ENCODE assay signal across 1 cellular context in genomic region chr7:151212626-151213025, GRCh38.
TF ChIP-seq lines count a peak whose summit lies in the region.

No MANE protein-coding gene starts in this region.

TF ChIP-seq in IMR-90, 13 proteins besides CTCF, POLR2A, EP300 and RAD21:
- no peak for TF ChIP-seq NFE2L2 (IDR thresholded peaks at IDR 0.05; ENCODE audit: low read depth, low read length)
- TF ChIP-seq RCOR1 (IDR thresholded peaks at IDR 0.05; ENCODE audit: insufficient replicate concordance, low read length), result no peak
- TF ChIP-seq CEBPB (IDR thresholded peaks at IDR 0.05; ENCODE audit: low read depth, low read length), result no peak
